Comparison of ENCODE assay signal across 1 cellular context in genomic region chr4:39458505-39459300, GRCh38.
TF ChIP-seq lines count a peak whose summit lies in the region.

Gene LIAS (plus strand): TSS chr4:39459056. CDS start chr4:39459118, 62 bp downstream.
Gene RPL9 (minus strand): TSS chr4:39458922. CDS start chr4:39458439, 483 bp downstream.

TF ChIP-seq in H1, 55 proteins besides CTCF, POLR2A, EP300 and RAD21:
- TF ChIP-seq SRF (IDR thresholded peaks at IDR 0.05; ENCODE audit: low read depth, low read length) (peak; percentile 78), ATF3 (IDR thresholded peaks at IDR 0.05; ENCODE audit: insufficient read depth, low read depth, low read length) (peak; percentile 86), PHF8 (conservative IDR thresholded peaks at IDR 0.05; ENCODE audit: low read depth, low read length) (peak; percentile 93), ASH2L (IDR thresholded peaks at IDR 0.05; ENCODE audit: low read length) (peak; percentile 84), RFX5 (IDR thresholded peaks at IDR 0.05; ENCODE audit: borderline replicate concordance, low read depth, low read length) (no peak), CREB1 (IDR thresholded peaks at IDR 0.05) (peak; percentile 100), CHD1 (IDR thresholded peaks at IDR 0.05; ENCODE audit: low read depth, low read length) (no peak), SP4 (IDR thresholded peaks at IDR 0.05; ENCODE audit: low read length) (no peak), SP1 (IDR thresholded peaks at IDR 0.05; ENCODE audit: low read depth, low read length) (peak; percentile 93), TEAD4 (IDR thresholded peaks at IDR 0.05; ENCODE audit: low read depth, low read length) (no peak), SAP30 (IDR thresholded peaks at IDR 0.05; ENCODE audit: insufficient read depth, insufficient replicate concordance, low read length) (peak; percentile 5), BACH1 (IDR thresholded peaks at IDR 0.05; ENCODE audit: low read length) (0 out of 2 replicates have a peak, but pooled peaks have one; percentile 13), HDAC2 (IDR thresholded peaks at IDR 0.05; ENCODE audit: borderline replicate concordance in 1 of 2, low read depth in 2 of 2, low read length in 2 of 2) (peak; percentile 80 to 83; a peak in 2 of 4 replicates), BRCA1 (IDR thresholded peaks at IDR 0.05; ENCODE audit: low read depth, low read length) (peak; percentile 63), EGR1 (IDR thresholded peaks at IDR 0.05; ENCODE audit: borderline replicate concordance, low read depth, low read length) (0 out of 2 replicates have a peak, but pooled peaks have one; percentile 10), KDM5A (IDR thresholded peaks at IDR 0.05; ENCODE audit: low read length) (peak; percentile 88), MAX (IDR thresholded peaks at IDR 0.05) (peak; percentile 82), KDM4A (IDR thresholded peaks at IDR 0.05; ENCODE audit: low read depth, low read length, severe bottlenecking) (peak; percentile 99), TAF7 (optimal IDR thresholded peaks at IDR 0.05; ENCODE audit: borderline replicate concordance, low read depth, low read length) (peak; percentile 76), SUZ12 (IDR thresholded peaks at IDR 0.05; ENCODE audit: low read length) (no peak), TBP (IDR thresholded peaks at IDR 0.05; ENCODE audit: low read depth, low read length) (peak; percentile 97), ATF2 (IDR thresholded peaks at IDR 0.05; ENCODE audit: low read length) (peak; percentile 97), YY1 (IDR thresholded peaks at IDR 0.05; ENCODE audit: low read depth, low read length) (peak; percentile 76), SIN3A (conservative IDR thresholded peaks at IDR 0.05 in 1 of 2, IDR thresholded peaks at IDR 0.05 in 1 of 2; ENCODE audit: low read depth in 1 of 2, low read length in 2 of 2) (peak; percentile 26 to 87; a peak in 2 of 4 replicates), JUND (IDR thresholded peaks at IDR 0.05; ENCODE audit: low read length) (peak; percentile 67), TAF1 (IDR thresholded peaks at IDR 0.05; ENCODE audit: low read depth, low read length) (peak; percentile 98), CBX8 (IDR thresholded peaks at IDR 0.05; ENCODE audit: borderline replicate concordance, low read depth, low read length) (no peak), GTF2F1 (IDR thresholded peaks at IDR 0.05; ENCODE audit: borderline replicate concordance, low read depth, low read length) (peak; percentile 57), RBBP5 (IDR thresholded peaks at IDR 0.05; ENCODE audit: borderline replicate concordance, low read depth, low read length) (no peak; the same call in 1 of the 2 replicates), POLR2AphosphoS5 (IDR thresholded peaks at IDR 0.05; ENCODE audit: low read depth, low read length) (peak; percentile 98), CEBPB (IDR thresholded peaks at IDR 0.05; ENCODE audit: low read depth, low read length) (peak; percentile 93), CHD2 (IDR thresholded peaks at IDR 0.05; ENCODE audit: low read length) (peak; percentile 79)
